In the genomic region with DNA sequence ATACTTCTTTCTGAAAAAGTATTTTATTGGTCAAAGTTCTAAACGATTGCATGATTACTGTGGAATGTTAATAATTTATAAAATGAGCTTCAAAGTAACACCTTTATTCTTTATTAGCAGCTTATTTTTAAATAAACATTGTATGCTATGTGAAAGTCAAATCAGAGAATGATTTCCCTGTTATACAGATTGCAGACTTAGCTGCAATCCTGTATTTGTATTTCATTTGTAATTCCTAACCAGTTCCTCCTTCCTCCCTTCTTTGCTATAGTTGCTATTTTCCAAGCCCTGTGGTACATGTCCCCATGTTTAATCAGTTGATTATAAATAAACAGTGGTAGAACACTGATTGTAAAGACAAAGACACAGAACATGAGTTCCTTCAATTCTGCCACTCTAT, we compare ENCODE assay signal across 23 cellular contexts. TPM values are rescaled to one million over a fixed set of nuclear protein-coding genes. Genes with fewer than 3 reads are reported as not detected.
A peak's percentile ranks its signal among the peaks of the same experiment; 100 is the strongest.
DNase-seq lines count a peak whose midpoint lies in the region; ATAC-seq, FAIRE-seq and TF ChIP-seq lines count a peak whose summit lies in the region.
"Had no signal": no experiment of that assay in that cellular context is flagged by ENCODE, and none has a peak within 500 bp of the region (broad histone marks: within the 10 kb centered on the region; RNA-seq: fewer than 3 reads in every experiment).

No MANE protein-coding gene starts in this region.

- no peak overlapping the region for H3K4me3 Mint-ChIP-seq in glutamatergic neuron (ENCODE audit: unreplicated experiment)
- H3K4me3 Mint-ChIP-seq: B cell; CD4-positive, alpha-beta T cell; CD8-positive, alpha-beta T cell had no signal

- no peaks in the 10 kb centered on the region for H3K4me1 Mint-ChIP-seq in glutamatergic neuron (ENCODE audit: low read depth, unreplicated experiment)

- DNase-seq in glutamatergic neuron (no peak), pancreas (no peak), HCEC 1CT (no peak), NCI-H345 (lab: John Stamatoyannopoulos, UW) (no peak), ureter (ENCODE audit: low spot score) (no peak)
- DNase-seq: AML-193; Caco-2; Calu3; CD4-positive, alpha-beta T cell; CD8-positive, alpha-beta T cell; DMS79 treated with DMSO at 0.1 percent for 48 hours; GF-D8 had no signal

- H3K4me1 ChIP-seq in HEK293 (ENCODE audit: control insufficient read depth, insufficient read depth, low read length) (peaks cover 2% of the 10 kb centered on the region; the same call in 1 of the 2 replicates), pancreas (no peaks in the 10 kb centered on the region)

- no peaks in the 10 kb centered on the region for H3K36me3 Mint-ChIP-seq in glutamatergic neuron (ENCODE audit: unreplicated experiment)
- H3K36me3 Mint-ChIP-seq: CD8-positive, alpha-beta T cell had no signal

- H3K27me3 Mint-ChIP-seq in glutamatergic neuron (ENCODE audit: unreplicated experiment), result peaks cover 2% of the 10 kb centered on the region
- H3K27me3 Mint-ChIP-seq: B cell; CD4-positive, alpha-beta T cell had no signal

- no peaks in the 10 kb centered on the region for H3K27me3 ChIP-seq in pancreas
- H3K27me3 ChIP-seq: BLaER1 treated with 17β-estradiol and CSF1 and Interleukin-3, amounts not matched to agents 10 nM and 100 nM had no signal

- no peak for FAIRE-seq in pancreas (lab: Jason Lieb, UNC)
- FAIRE-seq: A549, D721Med, G401.6, GM12891, GM19239 had no signal

- intact Hi-C loops in pancreas (cut with DNase I), result no loop called here

- peak in 3 of 4 donors; percentile 29 to 42 (median 34) for ATAC-seq in pancreas
- ATAC-seq: CD8-positive, alpha-beta T cell had no signal

- 11 to 17% methylated on average over 1 of the region's 1 CpG for WGBS in pancreas, 2 donors

- TF ChIP-seq CTCF in HEK293 (tag by site-specific recombination; IDR thresholded peaks at IDR 0.05) (no peak), VCaP (conservative IDR thresholded peaks at IDR 0.05) (no peak), glutamatergic neuron (IDR thresholded peaks at IDR 0.05; ENCODE audit: partially characterized antibody, unreplicated experiment) (no peak), pancreas (IDR thresholded peaks at IDR 0.05) (no peak)

- no peaks in the 10 kb centered on the region for H3K9me3 Mint-ChIP-seq in glutamatergic neuron (ENCODE audit: unreplicated experiment)
- H3K9me3 Mint-ChIP-seq: CD4-positive, alpha-beta T cell; CD8-positive, alpha-beta T cell had no signal

- H3K9me3 ChIP-seq in HEK293 (ENCODE audit: control insufficient read depth, insufficient read depth, low read depth, low read length), result no peaks in the 10 kb centered on the region
- H3K9me3 ChIP-seq in pancreas, result no peaks in the 10 kb centered on the region
- H3K9me3 ChIP-seq: A549; BLaER1 treated with 17β-estradiol and CSF1 and Interleukin-3, amounts not matched to agents 10 nM and 100 nM; Caco-2 had no signal

- CTCF ChIA-PET in HEK293 (lab: Yijun Ruan, JAX), result interaction anchor here (0.6 to 0.7 kb wide), 2 partner anchors 9 to 15 kb away, joined by 3 to 4 read pairs; no protein-coding TSS in a partner anchor

- no peak overlapping the region for H3K4me3 ChIP-seq in HEK293 (ENCODE audit: low read depth, low read length)
- no peak overlapping the region for H3K4me3 ChIP-seq in pancreas
- H3K4me3 ChIP-seq: A549; BLaER1 treated with 17β-estradiol and CSF1 and Interleukin-3, amounts not matched to agents 10 nM and 100 nM had no signal

- POLR2A ChIA-PET in HEK293 (lab: Yijun Ruan, JAX), result no interaction called here

- H3K27ac ChIP-seq in HEK293 (ENCODE audit: extremely low read depth, low read depth, low read length), result no peak overlapping the region
- peak overlapping the region; percentile 35 for H3K27ac ChIP-seq in VCaP
- H3K27ac ChIP-seq in pancreas, result peak overlapping the region; percentile 22 to 62 (median 54)
- H3K27ac ChIP-seq: 22Rv1, C4-2B had no signal

- H3K36me3 ChIP-seq in HEK293 (ENCODE audit: control insufficient read depth in 2 of 2, insufficient read depth in 1 of 2, low read length in 2 of 2) (no peaks in the 10 kb centered on the region), pancreas (no peaks in the 10 kb centered on the region)
- H3K36me3 ChIP-seq: BLaER1 treated with 17β-estradiol and CSF1 and Interleukin-3, amounts not matched to agents 10 nM and 100 nM had no signal

- peak overlapping the region; percentile 53 for H3K27ac Mint-ChIP-seq in glutamatergic neuron (ENCODE audit: unreplicated experiment)
- H3K27ac Mint-ChIP-seq: B cell; CD4-positive, alpha-beta T cell; CD8-positive, alpha-beta T cell had no signal

TF ChIP-seq in HEK293, 187 proteins besides CTCF, POLR2A, EP300 and RAD21:
- peak; percentile 65 for TF ChIP-seq ZBTB20 (tag by site-specific recombination; IDR thresholded peaks at IDR 0.05)
- no peak for TF ChIP-seq EGR2 (tag by site-specific recombination; IDR thresholded peaks at IDR 0.05; ENCODE audit: low read depth)
TF ChIP-seq in HEK293: peak in this region for 1.

RNA-seq across cellular contexts. Expression of gene C15orf39, which starts 42.4 kb away (rescaled TPM):
- total RNA-seq in glutamatergic neuron (ENCODE audit: unreplicated experiment), result 9.0 TPM
- total RNA-seq in pancreas, result 10 to 100 TPM in 4 of 6 donors, 1 to 10 TPM in 2; 8.2 to 27.4 (median 16.3) TPM
- polyA plus RNA-seq in pancreas, result 10 to 100 TPM in 1 of 2 donors, 1 to 10 TPM in 1; 7.9 to 11.1 TPM
- 32.7 TPM for total RNA-seq in ureter
